In the genomic region with DNA sequence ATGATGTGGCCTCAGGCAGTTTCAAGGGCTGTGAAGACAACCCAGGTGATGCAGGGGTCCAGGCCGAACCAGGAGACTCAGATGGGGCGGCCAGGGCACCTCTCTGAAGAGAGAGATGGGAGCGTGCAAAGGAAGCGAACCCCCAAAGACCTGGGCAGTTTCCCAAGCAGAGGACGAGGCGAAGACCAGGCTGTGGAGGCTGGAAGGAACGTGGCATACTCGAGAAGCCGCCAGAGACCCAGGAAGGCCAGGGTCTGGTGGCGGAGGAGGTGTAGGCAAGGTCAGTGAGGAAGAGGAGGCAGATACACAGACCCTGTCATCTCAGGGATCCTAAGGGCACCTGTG, we compare ENCODE assay signal across 19 cellular contexts. TPM values are rescaled to one million over a fixed set of nuclear protein-coding genes. Genes with fewer than 3 reads are reported as not detected.
DNase-seq lines count a peak whose midpoint lies in the region; ATAC-seq, FAIRE-seq and TF ChIP-seq lines count a peak whose summit lies in the region.
"Had no signal": no experiment of that assay in that cellular context is flagged by ENCODE, and none has a peak within 500 bp of the region (broad histone marks: within the 10 kb centered on the region; RNA-seq: fewer than 3 reads in every experiment).

No MANE protein-coding gene starts in this region.

- peaks cover 77% of the 10 kb centered on the region for H3K79me2 ChIP-seq in astrocyte (ENCODE audit: insufficient read depth, low read length)
- H3K79me2 ChIP-seq in HepG2 (ENCODE audit: insufficient read depth, low read length) = no peaks in the 10 kb centered on the region

- TF ChIP-seq CTCF in left ventricle myocardium inferior (IDR thresholded peaks at IDR 0.05; ENCODE audit: borderline replicate concordance) (no peak), astrocyte (IDR thresholded peaks at IDR 0.05; ENCODE audit: insufficient read depth, low read depth, low read length) (no peak), HepG2 (CRISPR knock-in tag; IDR thresholded peaks at IDR 0.05) (no peak), tibial artery (IDR thresholded peaks at IDR 0.05) (no peak)

- DNase-seq in left ventricle myocardium inferior (peak; percentile 6), cardiac septum (ENCODE audit: low spot score) (no peak), astrocyte (ENCODE audit: low read depth) (no peak), HepG2 (ENCODE audit: low spot score) (no peak), tibial artery (no peak), GM19240 (ENCODE audit: insufficient read length, low spot score) (no peak)
- no peak for DNase-seq in activated naive CD4-positive, alpha-beta T cell treated with anti-CD3 and anti-CD28 coated beads, Interleukin-2, amount 50 U/mL, for 16 hours
- no peak for DNase-seq in activated CD8-positive, alpha-beta T cell treated with anti-CD3 and anti-CD28 coated beads, Interleukin-2, amount 10 ng/mL, durations not matched to agents 7 days and 5 days
- DNase-seq: ACHN; C1 segment of cervical spinal cord; CD4-positive, alpha-beta T cell; DMS153; DND-41; GDM1; GOT3; H9 had no signal

- H2AFZ ChIP-seq in astrocyte (ENCODE audit: low read depth, low read length) = no peak overlapping the region
- H2AFZ ChIP-seq in HepG2 (ENCODE audit: low read length) = no peak overlapping the region

- H3K4me2 ChIP-seq in astrocyte (ENCODE audit: low read length) = no peak overlapping the region
- peak overlapping the region; percentile 26 for H3K4me2 ChIP-seq in HepG2 (ENCODE audit: low read depth, low read length)

- peak; percentile 12; the same call in 2 of the 3 replicates for ATAC-seq in HepG2
- ATAC-seq in activated CD8-positive, alpha-beta T cell treated with anti-CD3 and anti-CD28 coated beads, Interleukin-2, amount 10 ng/mL, durations not matched to agents 7 days and 5 days = no peak

- no peaks in the 10 kb centered on the region for H3K27me3 ChIP-seq in left ventricle myocardium inferior (ENCODE audit: low read depth)
- no peaks in the 10 kb centered on the region for H3K27me3 ChIP-seq in astrocyte (ENCODE audit: insufficient read depth, low read length)
- peaks cover 1 to 7% of the 10 kb centered on the region in 2 experiments; a peak in 2 of 5 replicates for H3K27me3 ChIP-seq in HepG2 (ENCODE audit: control insufficient read depth in 1 of 2, insufficient read depth in 2 of 2, low read length in 2 of 2)
- H3K27me3 ChIP-seq in tibial artery = no peaks in the 10 kb centered on the region

- peaks cover 3% of the 10 kb centered on the region for H3K9me3 Mint-ChIP-seq in astrocyte (ENCODE audit: unreplicated experiment)
- no peaks in the 10 kb centered on the region for H3K9me3 Mint-ChIP-seq in activated CD8-positive, alpha-beta T cell treated with anti-CD3 and anti-CD28 coated beads, Interleukin-2, amount 10 ng/mL, durations not matched to agents 7 days and 5 days (ENCODE audit: insufficient read depth)
- H3K9me3 Mint-ChIP-seq: CD4-positive, alpha-beta T cell; H9 had no signal

- TF ChIP-seq POLR2A in HepG2 (IDR thresholded peaks at IDR 0.05; ENCODE audit: insufficient read depth in 1 of 2, low read depth in 2 of 2, low read length in 2 of 2) = no peak

- H3K27ac ChIP-seq in left ventricle myocardium inferior (replicated peaks) (no peak overlapping the region), astrocyte (ENCODE audit: low read depth, low read length) (no peak overlapping the region), HepG2 (ENCODE audit: extremely low read length, insufficient read depth, low read length) (no peak overlapping the region), tibial artery (peak overlapping the region; percentile 51 to 61)

- H3K9ac ChIP-seq in astrocyte (ENCODE audit: low read length) (no peak overlapping the region), HepG2 (ENCODE audit: insufficient read depth, low read depth, low read length) (no peak overlapping the region)

- CTCF ChIA-PET in HepG2 (lab: Yijun Ruan, JAX; ENCODE audit: low intra/inter-chr PET ratio, low total read pairs) = no interaction called here
- CTCF ChIA-PET in activated CD8-positive, alpha-beta T cell treated with anti-CD3 and anti-CD28 coated beads, Interleukin-2, amount 10 ng/mL, durations not matched to agents 7 days and 5 days (lab: Charles Lee) = no interaction called here

- TF ChIP-seq EP300 in HepG2 (IDR thresholded peaks at IDR 0.05; ENCODE audit: low read depth in 2 of 2, low read length in 2 of 2) (no peak), HepG2 (CRISPR knock-in tag; IDR thresholded peaks at IDR 0.05; ENCODE audit: borderline replicate concordance) (no peak)

- H3K4me3 ChIP-seq in left ventricle myocardium inferior = no peak overlapping the region
- no peak overlapping the region for H3K4me3 ChIP-seq in astrocyte (ENCODE audit: insufficient read depth, low read depth, low read length)
- H3K4me3 ChIP-seq in HepG2 (replicated peaks in 1 of 3; ENCODE audit: insufficient read depth in 1 of 3, low read depth in 2 of 3, low read length in 3 of 3) = no peak overlapping the region
- H3K4me3 ChIP-seq in tibial artery = no peak overlapping the region

- intact Hi-C loops in left ventricle myocardium inferior (cut with micrococcal nuclease) = no loop called here
- intact Hi-C loops in cardiac septum (cut with DNase I) = no loop called here
- intact Hi-C loops in HepG2 (cut with micrococcal nuclease; ENCODE audit: unreplicated experiment) = no loop called here
- intact Hi-C loops in tibial artery (cut with DNase I; ENCODE audit: low total_unique reads) = no loop called here

- TF ChIP-seq RAD21 in HepG2 (CRISPR knock-in tag; IDR thresholded peaks at IDR 0.05) = no peak

- peaks cover 57% of the 10 kb centered on the region for H3K4me1 Mint-ChIP-seq in astrocyte (ENCODE audit: low read depth, unreplicated experiment)
- H3K4me1 Mint-ChIP-seq in activated CD8-positive, alpha-beta T cell treated with anti-CD3 and anti-CD28 coated beads, Interleukin-2, amount 10 ng/mL, durations not matched to agents 7 days and 5 days (ENCODE audit: low read depth) = no peaks in the 10 kb centered on the region

- no TSS peak for BruUV-seq in HepG2 (replicated peaks; lab: Mats Ljungman, UMichigan)

- peaks cover 34% of the 10 kb centered on the region for H3K36me3 Mint-ChIP-seq in astrocyte (ENCODE audit: low read depth, unreplicated experiment)
- H3K36me3 Mint-ChIP-seq in activated CD8-positive, alpha-beta T cell treated with anti-CD3 and anti-CD28 coated beads, Interleukin-2, amount 10 ng/mL, durations not matched to agents 7 days and 5 days (ENCODE audit: low read depth) = no peaks in the 10 kb centered on the region

- no peak overlapping the region for H3K27ac Mint-ChIP-seq in astrocyte (ENCODE audit: unreplicated experiment)
- H3K27ac Mint-ChIP-seq in activated CD8-positive, alpha-beta T cell treated with anti-CD3 and anti-CD28 coated beads, Interleukin-2, amount 10 ng/mL, durations not matched to agents 7 days and 5 days = no peak overlapping the region
- H3K27ac Mint-ChIP-seq: B cell; CD4-positive, alpha-beta T cell had no signal

- H3K4me1 ChIP-seq in left ventricle myocardium inferior (peaks cover 59% of the 10 kb centered on the region), astrocyte (ENCODE audit: insufficient read depth, low read length) (peaks cover 28% of the 10 kb centered on the region), HepG2 (ENCODE audit: insufficient read depth, low read length) (peaks cover 29% of the 10 kb centered on the region), tibial artery (peaks cover 0 to 94% (median 41%) of the 10 kb centered on the region in 4 donors)

- in situ Hi-C loops in HepG2 (cut with HindIII; ENCODE audit: extremely low pct_ligation_motif_present, low pct_unique_long_range_greater_than_20kb) = no loop called here

- H3K9me3 ChIP-seq in left ventricle myocardium inferior (replicated peaks) = no peaks in the 10 kb centered on the region
- no peaks in the 10 kb centered on the region for H3K9me3 ChIP-seq in astrocyte (ENCODE audit: insufficient read depth, low read depth, low read length)
- no peaks in the 10 kb centered on the region for H3K9me3 ChIP-seq in HepG2 (ENCODE audit: low read length)
- no peaks in the 10 kb centered on the region for H3K9me3 ChIP-seq in tibial artery

- H3K27me3 Mint-ChIP-seq in astrocyte (ENCODE audit: low read depth, unreplicated experiment) = peaks cover 2% of the 10 kb centered on the region
- H3K27me3 Mint-ChIP-seq in activated CD8-positive, alpha-beta T cell treated with anti-CD3 and anti-CD28 coated beads, Interleukin-2, amount 10 ng/mL, durations not matched to agents 7 days and 5 days (ENCODE audit: low read depth) = peaks cover 24% of the 10 kb centered on the region
- H3K27me3 Mint-ChIP-seq: B cell had no signal

- H3K36me3 ChIP-seq in left ventricle myocardium inferior = no peaks in the 10 kb centered on the region
- peaks cover 1% of the 10 kb centered on the region for H3K36me3 ChIP-seq in astrocyte (ENCODE audit: insufficient read depth, low read length)
- no peaks in the 10 kb centered on the region for H3K36me3 ChIP-seq in HepG2 (replicated peaks in 1 of 2; ENCODE audit: control insufficient read depth in 1 of 2, insufficient read depth in 2 of 2, low read length in 2 of 2)
- peaks cover 0 to 25% (median 0%) of the 10 kb centered on the region in 3 donors for H3K36me3 ChIP-seq in tibial artery

- POLR2A ChIA-PET in HepG2 (lab: Yijun Ruan, JAX) = no interaction called here
- POLR2A ChIA-PET in activated CD8-positive, alpha-beta T cell treated with anti-CD3 and anti-CD28 coated beads, Interleukin-2, amount 10 ng/mL, durations not matched to agents 7 days and 5 days (lab: Charles Lee) = no interaction called here

- peaks cover 8% of the 10 kb centered on the region for H4K20me1 ChIP-seq in astrocyte (ENCODE audit: insufficient read depth, low read length)
- H4K20me1 ChIP-seq in HepG2 (ENCODE audit: insufficient read depth, low read length) = no peaks in the 10 kb centered on the region

- FAIRE-seq in astrocyte (lab: Jason Lieb, UNC) (no peak), HepG2 (lab: Jason Lieb, UNC) (no peak)
- FAIRE-seq: D721Med, GM12892 had no signal

- 42% methylated on average over 10 of the region's 10 CpGs for WGBS in HepG2 (ENCODE audit: low lambda C conversion rate)

- peak overlapping the region; percentile 50 for H3K4me3 Mint-ChIP-seq in astrocyte (ENCODE audit: unreplicated experiment)
- no peak overlapping the region for H3K4me3 Mint-ChIP-seq in activated CD8-positive, alpha-beta T cell treated with anti-CD3 and anti-CD28 coated beads, Interleukin-2, amount 10 ng/mL, durations not matched to agents 7 days and 5 days
- H3K4me3 Mint-ChIP-seq: B cell; CD4-positive, alpha-beta T cell; H9 had no signal

RNA-seq across cellular contexts. Expression of a gene that starts 24.7 kb away (rescaled TPM):
- 26.5 TPM for total RNA-seq in left ventricle myocardium inferior
- total RNA-seq in cardiac septum = 93.7 TPM
- total RNA-seq in astrocyte = 162 and 196 TPM in 2 replicates
- total RNA-seq in HepG2 (2016; rRNA removed; fragmentation: Illumina TruSeq; extraction: Trizol) = 0.18 and 0.20 TPM in 2 replicates
- total RNA-seq in HepG2 (2016; cell fraction: cytosol; rRNA removed; fragmentation: Illumina TruSeq; extraction: Trizol; ENCODE audit: low read depth) = 0.09 TPM in 1 of 2 replicates, not detected in the other
- 0.10 and 0.41 TPM in 2 replicates for total RNA-seq in HepG2 (2016; cell fraction: insoluble cytoplasmic fraction; rRNA removed; fragmentation: Illumina TruSeq; extraction: Trizol)
- total RNA-seq in HepG2 (2016; cell fraction: membrane; rRNA removed; fragmentation: Illumina TruSeq; extraction: Trizol) = 0.06 TPM in 1 of 2 replicates, not detected in the other
- total RNA-seq in HepG2 (2016; cell fraction: nucleus; rRNA removed; fragmentation: Illumina TruSeq; extraction: Trizol) = 0.28 and 0.84 TPM in 2 replicates
- 0.41 and 0.46 TPM in 2 replicates for polyA plus RNA-seq in HepG2 (2011; rRNA removed)
- 0.32 and 0.35 TPM in 2 replicates for polyA plus RNA-seq in HepG2 (2011; cell fraction: cytosol; rRNA removed)
- 1.4 and 1.5 TPM in 2 replicates for polyA plus RNA-seq in HepG2 (2011; cell fraction: nucleus; rRNA removed)
- polyA plus RNA-seq in HepG2 (2012) = 0.27 and 0.68 TPM in 2 replicates
- 0.06 TPM in 1 of 2 replicates, not detected in the other for polyA plus RNA-seq in HepG2 (2016; cell fraction: cytosol; fragmentation: Illumina TruSeq; extraction: Trizol; ENCODE audit: low read depth)
- polyA plus RNA-seq in HepG2 (2016; cell fraction: insoluble cytoplasmic fraction; fragmentation: Illumina TruSeq; extraction: Trizol; ENCODE audit: low read depth) = 0.12 and 0.17 TPM in 2 replicates
- polyA plus RNA-seq in HepG2 (2016; cell fraction: membrane; fragmentation: Illumina TruSeq; extraction: Trizol; ENCODE audit: low read depth) = 0.07 and 0.09 TPM in 2 replicates
- 0.64 and 0.72 TPM in 2 replicates for polyA plus RNA-seq in HepG2 (2016; cell fraction: nucleus; fragmentation: Illumina TruSeq; extraction: Trizol; ENCODE audit: insufficient read depth, low read depth)
- polyA minus RNA-seq in HepG2 (2011; rRNA and poly(A)+ RNA removed; ENCODE audit: low replicate concordance) = 0.44 and 1.1 TPM in 2 replicates
- polyA minus RNA-seq in HepG2 (2011; cell fraction: cytosol; rRNA and poly(A)+ RNA removed) = 0.35 and 0.89 TPM in 2 replicates
- 0.52 and 0.99 TPM in 2 replicates for polyA minus RNA-seq in HepG2 (2011; cell fraction: nucleus; rRNA and poly(A)+ RNA removed)
- under 1 TPM; 0.05 to 0.29 TPM for total RNA-seq in activated CD8-positive, alpha-beta T cell treated with anti-CD3 and anti-CD28 coated beads, Interleukin-2, amount 10 ng/mL, durations not matched to agents 7 days and 5 days

Comparison
In these comparisons a context has a peak if more than half of its experiments do, and no peak if none do; other contexts are left out.
1. H3K27ac ChIP-seq: peak in tibial artery (2 of 2); none in left ventricle myocardium inferior (single experiment), astrocyte (single experiment) and HepG2 (single experiment).
2. RNA of a gene that starts 24.7 kb away (total RNA-seq): 162 to 196 TPM in astrocyte, 93.7 TPM in cardiac septum (single experiment) and 26.5 TPM in left ventricle myocardium inferior (single experiment); 0.05 to 0.29 TPM in activated CD8-positive, alpha-beta T cell treated with anti-CD3 and anti-CD28 coated beads, Interleukin-2, amount 10 ng/mL, durations not matched to agents 7 days and 5 days and 0.06 to 0.84 TPM in HepG2; every median in the first group is over 10 times any median in the second.